ENCODE assay signal across 9 cellular contexts in genomic region chr10:36534471-36535002, GRCh38.
DNase-seq lines count a peak whose midpoint lies in the region; ATAC-seq and TF ChIP-seq lines count a peak whose summit lies in the region.
"Had no signal": no experiment of that assay in that cellular context is flagged by ENCODE, and none has a peak within 500 bp of the region (broad histone marks: within the 10 kb centered on the region; RNA-seq: fewer than 3 reads in every experiment).

No MANE protein-coding gene starts in this region.

- no peak for TF ChIP-seq POLR2A in prostate gland (IDR thresholded peaks at IDR 0.05)

- peaks cover 12% of the 10 kb centered on the region for H3K4me1 ChIP-seq in osteoblast (ENCODE audit: insufficient read depth, low read length)
- H3K4me1 ChIP-seq in prostate gland (replicated peaks) = no peaks in the 10 kb centered on the region

- H3K4me1 Mint-ChIP-seq in activated naive CD8-positive, alpha-beta T cell treated with anti-CD3 and anti-CD28 coated beads, Interleukin-2, amount 50 U/mL, for 24 hours = peaks cover 4% of the 10 kb centered on the region
- no peaks in the 10 kb centered on the region for H3K4me1 Mint-ChIP-seq in mesothelial cell of epicardium
- H3K4me1 Mint-ChIP-seq: activated naive CD4-positive, alpha-beta T cell treated with anti-CD3 and anti-CD28 coated beads, Interleukin-2, amount 50 U/mL, for 24 hours had no signal

- H3K9me3 ChIP-seq in osteoblast (ENCODE audit: low read depth, low read length) (no peaks in the 10 kb centered on the region), prostate gland (no peaks in the 10 kb centered on the region)

- no peaks in the 10 kb centered on the region for H3K36me3 ChIP-seq in osteoblast (ENCODE audit: insufficient read depth, low read length)
- H3K36me3 ChIP-seq in prostate gland = no peaks in the 10 kb centered on the region

- H3K27me3 Mint-ChIP-seq in activated naive CD8-positive, alpha-beta T cell treated with anti-CD3 and anti-CD28 coated beads, Interleukin-2, amount 50 U/mL, for 24 hours = no peaks in the 10 kb centered on the region
- H3K27me3 Mint-ChIP-seq in mesothelial cell of epicardium (ENCODE audit: low read depth) = no peaks in the 10 kb centered on the region
- H3K27me3 Mint-ChIP-seq: activated naive CD4-positive, alpha-beta T cell treated with anti-CD3 and anti-CD28 coated beads, Interleukin-2, amount 50 U/mL, for 24 hours had no signal

- no peaks in the 10 kb centered on the region for H3K36me3 Mint-ChIP-seq in activated naive CD8-positive, alpha-beta T cell treated with anti-CD3 and anti-CD28 coated beads, Interleukin-2, amount 50 U/mL, for 24 hours (ENCODE audit: low read depth)
- peaks cover under 1% of the 10 kb centered on the region for H3K36me3 Mint-ChIP-seq in mesothelial cell of epicardium
- H3K36me3 Mint-ChIP-seq: activated naive CD4-positive, alpha-beta T cell treated with anti-CD3 and anti-CD28 coated beads, Interleukin-2, amount 50 U/mL, for 24 hours had no signal

- H3K27me3 ChIP-seq in osteoblast (ENCODE audit: insufficient read depth, low read length) (no peaks in the 10 kb centered on the region), prostate gland (replicated peaks; ENCODE audit: insufficient read depth) (no peaks in the 10 kb centered on the region)

- peak; percentile 48 for ATAC-seq in GM19455 (IDR thresholded peaks at IDR 0.05; ENCODE audit: unreplicated experiment)
- peak; percentile 100 for ATAC-seq in HG03460 (IDR thresholded peaks at IDR 0.05; ENCODE audit: unreplicated experiment)
- ATAC-seq in activated naive CD8-positive, alpha-beta T cell treated with anti-CD3 and anti-CD28 coated beads, Interleukin-2, amount 50 U/mL, for 24 hours = peak; percentile 77

- peak overlapping the region; percentile 5 for H3K27ac Mint-ChIP-seq in activated naive CD8-positive, alpha-beta T cell treated with anti-CD3 and anti-CD28 coated beads, Interleukin-2, amount 50 U/mL, for 24 hours
- H3K27ac Mint-ChIP-seq in mesothelial cell of epicardium = no peak overlapping the region
- H3K27ac Mint-ChIP-seq: activated naive CD4-positive, alpha-beta T cell treated with anti-CD3 and anti-CD28 coated beads, Interleukin-2, amount 50 U/mL, for 24 hours had no signal

- peak overlapping the region; percentile 5 for H3K4me2 ChIP-seq in osteoblast (ENCODE audit: insufficient read depth, low read length)

- no peak for TF ChIP-seq CTCF in osteoblast (IDR thresholded peaks at IDR 0.05; ENCODE audit: extremely low read depth, low read depth, low read length)
- TF ChIP-seq CTCF in mesothelial cell of epicardium (IDR thresholded peaks at IDR 0.05; ENCODE audit: unreplicated experiment) = no peak
- no peak for TF ChIP-seq CTCF in prostate gland (IDR thresholded peaks at IDR 0.05)

- H3K4me3 Mint-ChIP-seq in activated naive CD8-positive, alpha-beta T cell treated with anti-CD3 and anti-CD28 coated beads, Interleukin-2, amount 50 U/mL, for 24 hours = no peak overlapping the region
- H3K4me3 Mint-ChIP-seq in mesothelial cell of epicardium = no peak overlapping the region
- H3K4me3 Mint-ChIP-seq: activated naive CD4-positive, alpha-beta T cell treated with anti-CD3 and anti-CD28 coated beads, Interleukin-2, amount 50 U/mL, for 24 hours had no signal

- 78% methylated on average over 5 of the region's 5 CpGs for WGBS in prostate gland

- no peaks in the 10 kb centered on the region for H4K20me1 ChIP-seq in osteoblast (ENCODE audit: insufficient read depth, low read length)

- H3K4me3 ChIP-seq in osteoblast (ENCODE audit: insufficient read depth, low read length) = no peak overlapping the region
- no peak overlapping the region for H3K4me3 ChIP-seq in prostate gland

- H3K27ac ChIP-seq in osteoblast (ENCODE audit: low read depth, low read length) (no peak overlapping the region), prostate gland (no peak overlapping the region)

- peak; percentile 72 for DNase-seq in AG08395 (ENCODE audit: low spot score)
- DNase-seq in activated naive CD8-positive, alpha-beta T cell treated with anti-CD3 and anti-CD28 coated beads, Interleukin-2, amount 50 U/mL, for 24 hours = peak; percentile 10
- DNase-seq in osteoblast (ENCODE audit: insufficient read length, low spot score, missing footprints) = peak; percentile 68
- no peak for DNase-seq in mesothelial cell of epicardium (ENCODE audit: low spot score in 2 of 2, unreplicated experiment in 2 of 2)
- DNase-seq in prostate gland (ENCODE audit: low spot score) = no peak
- no peak for DNase-seq in cortex of kidney (lab: John Stamatoyannopoulos, UW)

- no peaks in the 10 kb centered on the region for H3K79me2 ChIP-seq in osteoblast (ENCODE audit: insufficient read depth, low read length)

- H2AFZ ChIP-seq in osteoblast (ENCODE audit: low read length) = peak overlapping the region; percentile 47

- intact Hi-C loops in prostate gland (cut with DNase I) = no loop called here

- peaks cover under 1% of the 10 kb centered on the region for H3K9me3 Mint-ChIP-seq in activated naive CD8-positive, alpha-beta T cell treated with anti-CD3 and anti-CD28 coated beads, Interleukin-2, amount 50 U/mL, for 24 hours
- H3K9me3 Mint-ChIP-seq in mesothelial cell of epicardium = peaks cover 4% of the 10 kb centered on the region

Comparison
In these comparisons a context has a peak if more than half of its experiments do, and no peak if none do; other contexts are left out.
1. DNase-seq: peak in AG08395 (single experiment), activated naive CD8-positive, alpha-beta T cell treated with anti-CD3 and anti-CD28 coated beads, Interleukin-2, amount 50 U/mL, for 24 hours (single experiment) and osteoblast (single experiment); none in mesothelial cell of epicardium (0 of 2), prostate gland (single experiment) and cortex of kidney (single experiment).
2. ATAC-seq: peak in every context shown above with its lines; median percentile 100 in HG03460; 77 in activated naive CD8-positive, alpha-beta T cell treated with anti-CD3 and anti-CD28 coated beads, Interleukin-2, amount 50 U/mL, for 24 hours; 48 in GM19455.